18 cellular contexts compared by ENCODE assay signal in genomic region chr1:150420560-150421265, GRCh38. TPM values are rescaled to one million over a fixed set of nuclear protein-coding genes. Genes with fewer than 3 reads are reported as not detected.
DNase-seq lines count a peak whose midpoint lies in the region; ATAC-seq, FAIRE-seq and TF ChIP-seq lines count a peak whose summit lies in the region.
"Had no signal": no experiment of that assay in that cellular context is flagged by ENCODE, and none has a peak within 500 bp of the region (broad histone marks: within the 10 kb centered on the region; RNA-seq: fewer than 3 reads in every experiment).

No MANE protein-coding gene starts in this region.

- TF ChIP-seq CTCF in adrenal gland (IDR thresholded peaks at IDR 0.05): no peak

- intact Hi-C loops in adrenal gland (cut with DNase I): no loop called here

- H3K27ac ChIP-seq in adrenal gland: no peak overlapping the region
- H3K27ac ChIP-seq: BLaER1 treated with 17β-estradiol and CSF1 and Interleukin-3, amounts not matched to agents 10 nM and 100 nM; psoas muscle had no signal

- H3K9me3 Mint-ChIP-seq in T-helper 2 cell treated with Interferon-gamma antibody and Interleukin-4, amounts not matched to agents 5 μg/mL and 100 μg/mL, for 36 hours: no peaks in the 10 kb centered on the region

- peak; percentile 38 for FAIRE-seq in H54 (lab: Jason Lieb, UNC)

- no peak overlapping the region for H3K4me3 Mint-ChIP-seq in T-helper 2 cell treated with Interferon-gamma antibody and Interleukin-4, amounts not matched to agents 5 μg/mL and 100 μg/mL, for 36 hours
- H3K4me3 Mint-ChIP-seq: T-helper 17 cell had no signal

- H3K9me3 ChIP-seq in adrenal gland (replicated peaks in 1 of 3): no peaks in the 10 kb centered on the region
- H3K9me3 ChIP-seq: BLaER1 treated with 17β-estradiol and CSF1 and Interleukin-3, amounts not matched to agents 10 nM and 100 nM; psoas muscle had no signal

- H3K27me3 Mint-ChIP-seq in T-helper 2 cell treated with Interferon-gamma antibody and Interleukin-4, amounts not matched to agents 5 μg/mL and 100 μg/mL, for 36 hours (ENCODE audit: low read depth): no peaks in the 10 kb centered on the region
- H3K27me3 Mint-ChIP-seq: T-helper 17 cell had no signal

- H3K36me3 ChIP-seq in adrenal gland (replicated peaks in 1 of 2): peaks cover 0 to 14% of the 10 kb centered on the region in 2 donors

- no peak overlapping the region for H3K27ac Mint-ChIP-seq in T-helper 2 cell treated with Interferon-gamma antibody and Interleukin-4, amounts not matched to agents 5 μg/mL and 100 μg/mL, for 36 hours
- H3K27ac Mint-ChIP-seq: T-helper 17 cell had no signal

- DNase-seq in AG08395 (ENCODE audit: low spot score) (peak; percentile 8), H54 (ENCODE audit: insufficient read length, low spot score) (no peak), adrenal gland (peak in 4 of 7 donors; percentile 39 to 65 (median 46)), inferior parietal cortex (ENCODE audit: extremely low spot score) (peak; percentile 71), OCI-M2 (lab: John Stamatoyannopoulos, UW; ENCODE audit: unreplicated experiment) (no peak), DMS114 treated with DMSO at 0.1 percent for 48 hours (lab: John Stamatoyannopoulos, UW; ENCODE audit: unreplicated experiment) (no peak)
- no peak for DNase-seq in T-helper 2 cell treated with Interferon-gamma antibody and Interleukin-4, amounts not matched to agents 5 μg/mL and 100 μg/mL, for 36 hours (ENCODE audit: low spot score)
- DNase-seq: activated CD4-positive, alpha-beta T cell treated with anti-CD3 and anti-CD28 coated beads, Interleukin-2, amount 50 U/mL, for 48 hours; activated effector memory CD4-positive, alpha-beta T cell treated with anti-CD3 and anti-CD28 coated beads, Interleukin-2, amount 50 U/mL, for 16 hours; erythroblast; NCI-H187; psoas muscle; stimulated activated CD4-positive, alpha-beta T cell treated with anti-CD3 and anti-CD28 coated beads, Interleukin-4, amount 100 ng/mL, for 1 hour; stimulated activated naive CD4-positive, alpha-beta T cell treated with Interleukin-2 at 50 U/mL for 16 hours; T-helper 17 cell had no signal

- TF ChIP-seq POLR2A in H54 (IDR thresholded peaks at IDR 0.05; ENCODE audit: low read depth, low read length) (no peak), adrenal gland (IDR thresholded peaks at IDR 0.05) (no peak)

- H3K36me3 Mint-ChIP-seq in T-helper 2 cell treated with Interferon-gamma antibody and Interleukin-4, amounts not matched to agents 5 μg/mL and 100 μg/mL, for 36 hours (ENCODE audit: low read depth): peaks cover 24% of the 10 kb centered on the region

- no peak overlapping the region for H3K4me3 ChIP-seq in adrenal gland
- H3K4me3 ChIP-seq: BLaER1 treated with 17β-estradiol and CSF1 and Interleukin-3, amounts not matched to agents 10 nM and 100 nM; psoas muscle had no signal

- 71 to 80% (median 79%) methylated on average over 5 of the region's 5 CpGs for WGBS in adrenal gland, 4 donors

- peaks cover 15% of the 10 kb centered on the region for H3K4me1 Mint-ChIP-seq in T-helper 2 cell treated with Interferon-gamma antibody and Interleukin-4, amounts not matched to agents 5 μg/mL and 100 μg/mL, for 36 hours (ENCODE audit: low read depth)

- ATAC-seq in HG02642 (IDR thresholded peaks at IDR 0.05; ENCODE audit: poor library complexity, unreplicated experiment): no peak
- ATAC-seq: HCT116, psoas muscle, T-helper 17 cell had no signal

- H3K4me1 ChIP-seq in adrenal gland (replicated peaks in 1 of 2): peaks cover 0 to 11% of the 10 kb centered on the region in 2 donors
- H3K4me1 ChIP-seq: psoas muscle had no signal

- H3K27me3 ChIP-seq in adrenal gland: no peaks in the 10 kb centered on the region
- H3K27me3 ChIP-seq: BLaER1 treated with 17β-estradiol and CSF1 and Interleukin-3, amounts not matched to agents 10 nM and 100 nM had no signal

RNA-seq across cellular contexts. Expression of gene RPRD2, which starts 56.8 kb away (rescaled TPM):
- 10 to 100 TPM; 16.6 to 44.5 (median 27.3) TPM for total RNA-seq in adrenal gland
- 10 to 100 TPM in 2 of 3 donors, 1 to 10 TPM in 1; 7.3 to 32.0 (median 11.2) TPM for polyA plus RNA-seq in adrenal gland

Comparison
In these comparisons a context has a peak if more than half of its experiments do, and no peak if none do; other contexts are left out.
1. DNase-seq: peak in AG08395 (single experiment), adrenal gland (4 of 7) and inferior parietal cortex (single experiment); none in H54 (single experiment), OCI-M2 (single experiment), T-helper 2 cell treated with Interferon-gamma antibody and Interleukin-4, amounts not matched to agents 5 μg/mL and 100 μg/mL, for 36 hours (single experiment) and DMS114 treated with DMSO at 0.1 percent for 48 hours (single experiment).